Comparison of ENCODE assay signal across 8 cellular contexts in the genomic region with DNA sequence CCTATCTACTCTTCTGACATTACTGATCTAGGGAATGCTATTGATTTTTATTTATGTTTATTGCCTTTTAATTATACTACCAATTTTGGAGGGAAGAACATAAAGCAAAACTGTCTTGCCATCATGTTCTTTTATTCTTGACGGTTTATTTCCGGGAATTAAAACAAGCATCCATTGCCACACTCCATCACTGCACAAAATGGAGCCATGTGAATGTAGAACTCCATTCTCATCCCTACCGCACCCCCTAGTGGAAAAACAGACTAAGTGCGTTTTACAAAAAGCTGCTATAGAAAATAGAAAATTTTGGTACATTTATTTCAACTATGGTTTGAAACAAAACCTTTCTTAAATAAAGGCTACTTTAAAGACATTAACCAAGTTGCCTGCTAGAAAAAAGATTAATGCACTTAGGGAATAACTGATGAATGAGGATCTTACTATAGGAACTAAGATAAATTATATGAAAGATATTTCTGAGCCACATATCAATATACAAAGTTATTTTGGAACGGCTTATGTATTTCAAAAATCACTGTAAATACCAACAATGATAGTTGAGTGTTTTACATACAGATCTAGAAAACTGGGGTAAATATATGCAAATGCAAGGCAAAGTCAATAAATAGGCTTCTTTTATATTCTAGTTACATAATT. TPM values are rescaled to one million over a fixed set of nuclear protein-coding genes. Genes with fewer than 3 reads are reported as not detected.
DNase-seq lines count a peak whose midpoint lies in the region; ATAC-seq, FAIRE-seq and TF ChIP-seq lines count a peak whose summit lies in the region.
"Had no signal": no experiment of that assay in that cellular context is flagged by ENCODE, and none has a peak within 500 bp of the region (broad histone marks: within the 10 kb centered on the region; RNA-seq: fewer than 3 reads in every experiment).

No MANE protein-coding gene starts in this region.

- H3K4me3 ChIP-seq in HepG2 (replicated peaks in 1 of 3; ENCODE audit: insufficient read depth in 1 of 3, low read depth in 2 of 3, low read length in 3 of 3), result no peak overlapping the region
- no peak overlapping the region for H3K4me3 ChIP-seq in vagina

- no TSS peak for BruUV-seq in HepG2 (replicated peaks; lab: Mats Ljungman, UMichigan)

- H3K9ac ChIP-seq in HepG2 (ENCODE audit: insufficient read depth, low read depth, low read length), result no peak overlapping the region

- ATAC-seq in GM21576 (IDR thresholded peaks at IDR 0.05; ENCODE audit: unreplicated experiment) (peak; percentile 54), HepG2 (peak; percentile 58)

- no peaks in the 10 kb centered on the region for H3K27me3 ChIP-seq in HepG2 (ENCODE audit: control insufficient read depth in 1 of 2, insufficient read depth in 2 of 2, low read length in 2 of 2)
- no peaks in the 10 kb centered on the region for H3K27me3 ChIP-seq in vagina

- no peak for TF ChIP-seq POLR2A in HepG2 (IDR thresholded peaks at IDR 0.05; ENCODE audit: insufficient read depth in 1 of 2, low read depth in 2 of 2, low read length in 2 of 2)
- TF ChIP-seq POLR2A in vagina (IDR thresholded peaks at IDR 0.05), result no peak

- intact Hi-C loops in HepG2 (cut with micrococcal nuclease; ENCODE audit: unreplicated experiment) (loop anchor here (1.0 to 2.0 kb wide), 4 partner anchors 88 to 939 kb away; no protein-coding TSS in a partner anchor), vagina (cut with DNase I) (no loop called here)

- H4K20me1 ChIP-seq in HepG2 (ENCODE audit: insufficient read depth, low read length), result no peaks in the 10 kb centered on the region

- H3K27ac ChIP-seq in HepG2 (ENCODE audit: extremely low read length, insufficient read depth, low read length) (no peak overlapping the region), vagina (no peak overlapping the region)

- DNase-seq in GM10266 (ENCODE audit: extremely low spot score) (peak; percentile 16), HuH-7 (ENCODE audit: low spot score) (peak; percentile 23), NOMO-1 treated with dmso at 0.1 percent for 144 hours (lab: John Stamatoyannopoulos, UW; ENCODE audit: unreplicated experiment) (peak; percentile 47), cerebellum (ENCODE audit: low spot score) (peak; percentile 22), HepG2 (ENCODE audit: low spot score) (peak; percentile 36), vagina (ENCODE audit: extremely low spot score in 2 of 2) (no peak)
- DNase-seq: activated naive CD8-positive, alpha-beta T cell treated with anti-CD3 and anti-CD28 coated beads, Interleukin-2, amount 10 ng/mL, durations not matched to agents 7 days and 5 days had no signal

- no peak overlapping the region for H3K4me2 ChIP-seq in HepG2 (ENCODE audit: low read depth, low read length)

- WGBS in HepG2 (ENCODE audit: low lambda C conversion rate), result 5% methylated on average over 5 of the region's 5 CpGs

- no peaks in the 10 kb centered on the region for H3K4me1 ChIP-seq in HepG2 (ENCODE audit: insufficient read depth, low read length)
- peaks cover 4% of the 10 kb centered on the region for H3K4me1 ChIP-seq in vagina

- no peak overlapping the region for H2AFZ ChIP-seq in HepG2 (ENCODE audit: low read length)

- peak; percentile 37 for FAIRE-seq in HepG2 (lab: Jason Lieb, UNC)

- H3K9me3 ChIP-seq in HepG2 (ENCODE audit: low read length) (no peaks in the 10 kb centered on the region), vagina (no peaks in the 10 kb centered on the region)

- no peaks in the 10 kb centered on the region for H3K36me3 ChIP-seq in HepG2 (replicated peaks in 1 of 2; ENCODE audit: control insufficient read depth in 1 of 2, insufficient read depth in 2 of 2, low read length in 2 of 2)
- peaks cover 0 to 12% of the 10 kb centered on the region in 2 donors for H3K36me3 ChIP-seq in vagina

- TF ChIP-seq RAD21 in HepG2 (CRISPR knock-in tag; IDR thresholded peaks at IDR 0.05), result peak; percentile 38; the same call in 1 of the 2 replicates

- no peaks in the 10 kb centered on the region for H3K79me2 ChIP-seq in HepG2 (ENCODE audit: insufficient read depth, low read length)

- in situ Hi-C loops in HepG2 (cut with HindIII; ENCODE audit: extremely low pct_ligation_motif_present, low pct_unique_long_range_greater_than_20kb), result loop anchor here (25.0 kb wide), 2 partner anchors 131 to 581 kb away; no protein-coding TSS in a partner anchor

- TF ChIP-seq EP300 in HepG2 (IDR thresholded peaks at IDR 0.05; ENCODE audit: low read depth in 2 of 2, low read length in 2 of 2) (no peak), HepG2 (CRISPR knock-in tag; IDR thresholded peaks at IDR 0.05; ENCODE audit: borderline replicate concordance) (no peak)

- TF ChIP-seq CTCF in GM10266 (IDR thresholded peaks at IDR 0.05; ENCODE audit: control insufficient read depth, insufficient read depth, low read depth, missing control alignments) (peak; percentile 74), HepG2 (CRISPR knock-in tag; IDR thresholded peaks at IDR 0.05) (peak; percentile 72), vagina (IDR thresholded peaks at IDR 0.05) (peak; percentile 33 to 52 (median 43))

- CTCF ChIA-PET in HepG2 (lab: Yijun Ruan, JAX; ENCODE audit: low intra/inter-chr PET ratio, low total read pairs), result interaction anchor here (0.8 to 2.6 kb wide), 4 partner anchors 136 to 939 kb away, joined by 3 to 14 read pairs (median 8); no protein-coding TSS in a partner anchor

- POLR2A ChIA-PET in HepG2 (lab: Yijun Ruan, JAX), result no interaction called here

TF ChIP-seq in HepG2, 621 proteins besides CTCF, POLR2A, EP300 and RAD21:
- peak; percentile 81 for TF ChIP-seq STAG1 (CRISPR knock-in tag; IDR thresholded peaks at IDR 0.05)
- 0 out of 2 replicates have a peak, but pooled peaks have one; percentile 32 for TF ChIP-seq ZNF644 (CRISPR knock-in tag; IDR thresholded peaks at IDR 0.05; ENCODE audit: low read depth)
- peak; percentile 67 for TF ChIP-seq YY1 (IDR thresholded peaks at IDR 0.05; ENCODE audit: insufficient read depth, insufficient replicate concordance, low read depth, low read length)
- TF ChIP-seq SMC3 (IDR thresholded peaks at IDR 0.05; ENCODE audit: low read length), result peak; percentile 72
- TF ChIP-seq SP5 (CRISPR knock-in tag; IDR thresholded peaks at IDR 0.05; ENCODE audit: borderline replicate concordance, low read depth), result no peak
- no peak for TF ChIP-seq ZNF766 (CRISPR knock-in tag; IDR thresholded peaks at IDR 0.05; ENCODE audit: borderline replicate concordance)
TF ChIP-seq in HepG2: peak in this region for 4.

RNA-seq across cellular contexts. Expression of a gene that starts 26.6 kb away (rescaled TPM):
- total RNA-seq in cerebellum (49.4 TPM), HepG2 (2016; rRNA removed; fragmentation: Illumina TruSeq; extraction: Trizol) (3.7 and 4.7 TPM in 2 replicates), vagina (15.5 TPM)
- total RNA-seq in HepG2 (2016; cell fraction: cytosol; rRNA removed; fragmentation: Illumina TruSeq; extraction: Trizol; ENCODE audit: low read depth), result 1.0 and 1.4 TPM in 2 replicates
- 3.9 and 4.1 TPM in 2 replicates for total RNA-seq in HepG2 (2016; cell fraction: insoluble cytoplasmic fraction; rRNA removed; fragmentation: Illumina TruSeq; extraction: Trizol)
- total RNA-seq in HepG2 (2016; cell fraction: membrane; rRNA removed; fragmentation: Illumina TruSeq; extraction: Trizol), result 1.2 and 1.3 TPM in 2 replicates
- 3.3 and 3.8 TPM in 2 replicates for total RNA-seq in HepG2 (2016; cell fraction: nucleus; rRNA removed; fragmentation: Illumina TruSeq; extraction: Trizol)
- 0.50 and 0.92 TPM in 2 replicates for polyA plus RNA-seq in HepG2 (2011; rRNA removed)
- 0.37 and 0.50 TPM in 2 replicates for polyA plus RNA-seq in HepG2 (2011; cell fraction: cytosol; rRNA removed)
- polyA plus RNA-seq in HepG2 (2011; cell fraction: nucleus; rRNA removed), result 0.56 and 0.87 TPM in 2 replicates
- 0.79 and 1.3 TPM in 2 replicates for polyA plus RNA-seq in HepG2 (2012)
- 0.46 and 0.79 TPM in 2 replicates for polyA plus RNA-seq in HepG2 (2016; cell fraction: cytosol; fragmentation: Illumina TruSeq; extraction: Trizol; ENCODE audit: low read depth)
- polyA plus RNA-seq in HepG2 (2016; cell fraction: insoluble cytoplasmic fraction; fragmentation: Illumina TruSeq; extraction: Trizol; ENCODE audit: low read depth), result 3.2 and 4.3 TPM in 2 replicates
- 0.55 and 0.74 TPM in 2 replicates for polyA plus RNA-seq in HepG2 (2016; cell fraction: membrane; fragmentation: Illumina TruSeq; extraction: Trizol; ENCODE audit: low read depth)
- 3.2 and 5.5 TPM in 2 replicates for polyA plus RNA-seq in HepG2 (2016; cell fraction: nucleus; fragmentation: Illumina TruSeq; extraction: Trizol; ENCODE audit: insufficient read depth, low read depth)
- polyA minus RNA-seq in HepG2 (2011; rRNA and poly(A)+ RNA removed; ENCODE audit: low replicate concordance), result 0.34 and 26.6 TPM in 2 replicates
- 0.89 and 1.1 TPM in 2 replicates for polyA minus RNA-seq in HepG2 (2011; cell fraction: cytosol; rRNA and poly(A)+ RNA removed)
- 2.2 and 3.5 TPM in 2 replicates for polyA minus RNA-seq in HepG2 (2011; cell fraction: nucleus; rRNA and poly(A)+ RNA removed)

Comparison
In these comparisons a context has a peak if more than half of its experiments do, and no peak if none do; other contexts are left out.
1. DNase-seq: peak in GM10266 (single experiment), HuH-7 (single experiment), NOMO-1 treated with dmso at 0.1 percent for 144 hours (single experiment), cerebellum (single experiment) and HepG2 (single experiment); none in vagina (0 of 2).
2. Peak in every context shown above with its lines, with median percentiles within 50 percentile points of each other: CTCF ChIP-seq.